In the genomic region with DNA sequence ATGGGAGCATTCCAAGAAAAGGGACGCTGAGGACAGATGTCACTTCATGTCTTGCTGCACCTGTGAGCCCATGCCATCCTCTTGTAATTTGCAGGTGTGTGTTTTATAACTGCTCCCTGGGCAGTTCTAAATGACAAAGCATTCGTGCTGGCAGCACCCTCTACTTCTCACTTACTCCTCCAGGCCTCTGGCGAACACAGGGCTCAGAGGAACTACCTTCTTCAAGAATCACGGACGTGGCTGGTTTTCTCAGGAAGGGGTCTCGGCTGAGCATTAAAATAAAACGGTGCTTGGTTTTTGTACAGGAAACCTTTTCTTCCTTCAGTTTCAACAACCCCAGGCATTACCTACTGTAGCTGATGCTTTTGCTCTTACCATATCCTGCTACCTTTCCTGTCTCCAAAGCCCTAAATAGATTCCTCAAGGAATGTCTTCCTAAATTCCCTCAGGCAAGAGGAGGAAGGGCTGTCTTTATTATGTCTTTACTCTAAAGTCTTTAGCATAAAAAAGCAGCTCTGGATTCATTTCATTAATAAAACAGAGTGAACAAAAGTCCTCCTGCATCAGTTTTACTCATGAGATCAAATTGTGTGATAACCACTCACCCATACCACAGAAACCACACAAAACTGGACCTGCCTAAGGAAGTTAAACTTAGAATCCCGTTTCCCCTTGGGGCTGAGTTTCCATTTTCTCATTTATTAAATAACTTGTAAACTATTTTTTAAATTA, we compare ENCODE assay signal across 15 cellular contexts.
DNase-seq lines count a peak whose midpoint lies in the region; ATAC-seq and TF ChIP-seq lines count a peak whose summit lies in the region.
"Had no signal": no experiment of that assay in that cellular context is flagged by ENCODE, and none has a peak within 500 bp of the region (broad histone marks: within the 10 kb centered on the region; RNA-seq: fewer than 3 reads in every experiment).

No MANE protein-coding gene starts in this region.

- no peak overlapping the region for H4K12ac ChIP-seq in trophoblast cell (ENCODE audit: low read depth, low read length)

- peak overlapping the region; percentile 31 for H3K4me2 ChIP-seq in GM23338
- H3K4me2 ChIP-seq in trophoblast cell (ENCODE audit: low read length), result no peak overlapping the region

- DNase-seq in GM23338 (ENCODE audit: low spot score), result peak; percentile 53
- DNase-seq in NCI-H226, result peak; percentile 33
- DNase-seq in amniotic stem cell (lab: John Stamatoyannopoulos, UW), result peak; percentile 20
- peak in 1 of 2 donors; percentile 25 for DNase-seq in trophoblast cell
- no peak for DNase-seq in activated CD4-positive, CD25-positive, alpha-beta regulatory T cell treated with anti-CD3 and anti-CD28 coated beads, Interleukin-2, amount 50 U/mL, for 72 hours
- no peak for DNase-seq in posterior vena cava (ENCODE audit: low spot score)
- DNase-seq in NCI-H187 treated with DMSO at 0.1 percent for 48 hours (lab: John Stamatoyannopoulos, UW), result no peak
- DNase-seq in germinal center (ENCODE audit: low spot score), result no peak
- DNase-seq: body of pancreas; endodermal cell; hypothalamus; midbrain; NCI-H1694 treated with DMSO at 0.1 percent for 48 hours; NK-92 treated with Interleukin-12 subunit alpha and Interleukin-12 subunit beta, amount 100 ng/mL, for 24 hours; stimulated activated CD4-positive, alpha-beta T cell treated with anti-CD3 and anti-CD28 coated beads, Interleukin-4, amount 100 ng/mL, for 1 hour had no signal

- H3K36me3 Mint-ChIP-seq in GM23338 (ENCODE audit: low read depth), result peaks cover 7% of the 10 kb centered on the region; the same call in 2 of the 3 replicates

- H3K79me1 ChIP-seq in trophoblast cell (ENCODE audit: low read length), result peaks cover 19% of the 10 kb centered on the region

- peak overlapping the region; percentile 99 for H2BK12ac ChIP-seq in trophoblast cell (ENCODE audit: low read length)

- no peak overlapping the region for H3K27ac Mint-ChIP-seq in GM23338
- H3K27ac Mint-ChIP-seq: endodermal cell had no signal

- H4K8ac ChIP-seq in trophoblast cell (ENCODE audit: low read depth, low read length), result peak overlapping the region; percentile 76

- peaks cover 7% of the 10 kb centered on the region; the same call in 1 of the 2 replicates for H3F3A ChIP-seq in GM23338 (replicated peaks; ENCODE audit: low read depth)

- intact Hi-C loops in posterior vena cava (cut with DNase I), result no loop called here

- peaks cover 10% of the 10 kb centered on the region for H3K4me1 Mint-ChIP-seq in GM23338
- H3K4me1 Mint-ChIP-seq: endodermal cell had no signal

- H3K4me1 ChIP-seq in GM23338 (ENCODE audit: insufficient read depth), result peaks cover 7% of the 10 kb centered on the region
- H3K4me1 ChIP-seq in trophoblast cell (ENCODE audit: control insufficient read depth in 1 of 2, insufficient read depth in 2 of 2, low read length in 2 of 2), result peaks cover 13 to 14% of the 10 kb centered on the region in 2 experiments
- H3K4me1 ChIP-seq: body of pancreas had no signal

- H2AFZ ChIP-seq in GM23338, result peak overlapping the region; percentile 56; the same call in 1 of the 2 replicates
- no peak overlapping the region for H2AFZ ChIP-seq in trophoblast cell (ENCODE audit: insufficient read depth, low read length, poor library complexity)

- peak overlapping the region; percentile 46; the same call in 1 of the 2 replicates for H3K27ac ChIP-seq in GM23338 (ENCODE audit: low read depth)
- peak overlapping the region; percentile 73 for H3K27ac ChIP-seq in trophoblast cell (ENCODE audit: low read depth, low read length)
- H3K27ac ChIP-seq: body of pancreas had no signal

- peaks cover 3% of the 10 kb centered on the region for H3K9me3 ChIP-seq in trophoblast cell (ENCODE audit: insufficient read depth, low read depth, low read length)
- H3K9me3 ChIP-seq: body of pancreas had no signal

- H3K4me3 Mint-ChIP-seq in GM23338, result no peak overlapping the region
- H3K4me3 Mint-ChIP-seq: endodermal cell had no signal

- peaks cover 13% of the 10 kb centered on the region; the same call in 2 of the 3 replicates for H3K9me3 Mint-ChIP-seq in GM23338

- peak overlapping the region; percentile 88 for H2AK5ac ChIP-seq in trophoblast cell (ENCODE audit: low read length)

- peak; percentile 62 for ATAC-seq in GM23338
- ATAC-seq: body of pancreas had no signal

- H3K18ac ChIP-seq in trophoblast cell (ENCODE audit: low read length), result no peak overlapping the region

- no peak overlapping the region for H3K23ac ChIP-seq in trophoblast cell (ENCODE audit: low read length)

- H4K20me1 ChIP-seq in GM23338 (replicated peaks; ENCODE audit: insufficient read depth), result no peaks in the 10 kb centered on the region

- peak overlapping the region; percentile 87 for H2BK120ac ChIP-seq in trophoblast cell (ENCODE audit: insufficient read depth, low read length, poor library complexity)

- no peak overlapping the region for H3K9ac ChIP-seq in trophoblast cell (ENCODE audit: low read length)

- peak overlapping the region; percentile 86 for H4K91ac ChIP-seq in trophoblast cell (ENCODE audit: low read depth, low read length)

- TF ChIP-seq CTCF in GM23338 (conservative IDR thresholded peaks at IDR 0.05; ENCODE audit: low read depth in 2 of 2), result no peak

- H3K4me3 ChIP-seq in GM23338, result no peak overlapping the region
- no peak overlapping the region for H3K4me3 ChIP-seq in trophoblast cell (ENCODE audit: low read depth, low read length)
- H3K4me3 ChIP-seq: body of pancreas had no signal

- peaks cover 12% of the 10 kb centered on the region for H3K27me3 Mint-ChIP-seq in GM23338 (ENCODE audit: insufficient read depth, low read depth, poor library complexity)

- H3K9me2 ChIP-seq in GM23338 (ENCODE audit: insufficient read depth), result no peaks in the 10 kb centered on the region; the same call in none of the 2 replicates

- H3K27me3 ChIP-seq in GM23338 (ENCODE audit: insufficient read depth), result no peaks in the 10 kb centered on the region
- no peaks in the 10 kb centered on the region for H3K27me3 ChIP-seq in trophoblast cell (ENCODE audit: insufficient read depth, low read length)
- H3K27me3 ChIP-seq: body of pancreas had no signal

- peak overlapping the region; percentile 64 for H3K4ac ChIP-seq in trophoblast cell (ENCODE audit: low read depth, low read length)

- peak overlapping the region; percentile 79 for H3K14ac ChIP-seq in trophoblast cell (ENCODE audit: low read length)

- no CpG with 5 or more reads among the region's 8 CpGs for WGBS in trophoblast cell (ENCODE audit: extremely low coverage, insufficient coverage, insufficient read length)

- peak overlapping the region; percentile 73 for H2BK5ac ChIP-seq in trophoblast cell (ENCODE audit: low read depth, low read length, poor library complexity)

- H3K79me2 ChIP-seq in GM23338 (replicated peaks; ENCODE audit: insufficient read depth) (no peaks in the 10 kb centered on the region), trophoblast cell (ENCODE audit: control insufficient read depth, insufficient read depth, low read length, poor library complexity) (no peaks in the 10 kb centered on the region)

- H3K36me3 ChIP-seq in GM23338 (ENCODE audit: insufficient read depth), result no peaks in the 10 kb centered on the region
- H3K36me3 ChIP-seq in trophoblast cell (ENCODE audit: control insufficient read depth in 1 of 2, insufficient read depth in 2 of 2, low read length in 2 of 2), result no peaks in the 10 kb centered on the region

TF ChIP-seq in GM23338, 12 proteins besides CTCF, POLR2A, EP300 and RAD21:
- TF ChIP-seq JUNB (IDR thresholded peaks at IDR 0.05; ENCODE audit: unreplicated experiment), result no peak
- no peak for TF ChIP-seq ZNF331 (CRISPR knock-in tag; IDR thresholded peaks at IDR 0.05; ENCODE audit: low read depth)
- TF ChIP-seq EZH2 (IDR thresholded peaks at IDR 0.05; ENCODE audit: low read depth, unreplicated experiment), result no peak
- TF ChIP-seq CREB1 (CRISPR knock-in tag; IDR thresholded peaks at IDR 0.05; ENCODE audit: low read depth), result no peak
- TF ChIP-seq, protein P1, sequence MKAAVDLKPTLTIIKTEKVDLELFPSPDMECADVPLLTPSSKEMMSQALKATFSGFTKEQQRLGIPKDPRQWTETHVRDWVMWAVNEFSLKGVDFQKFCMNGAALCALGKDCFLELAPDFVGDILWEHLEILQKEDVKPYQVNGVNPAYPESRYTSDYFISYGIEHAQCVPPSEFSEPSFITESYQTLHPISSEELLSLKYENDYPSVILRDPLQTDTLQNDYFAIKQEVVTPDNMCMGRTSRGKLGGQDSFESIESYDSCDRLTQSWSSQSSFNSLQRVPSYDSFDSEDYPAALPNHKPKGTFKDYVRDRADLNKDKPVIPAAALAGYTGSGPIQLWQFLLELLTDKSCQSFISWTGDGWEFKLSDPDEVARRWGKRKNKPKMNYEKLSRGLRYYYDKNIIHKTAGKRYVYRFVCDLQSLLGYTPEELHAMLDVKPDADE (IDR thresholded peaks at IDR 0.05), result no peak

Comparison
In these comparisons a context has a peak if more than half of its experiments do, and no peak if none do; other contexts are left out.
1. DNase-seq: peak in GM23338 (single experiment), NCI-H226 (single experiment) and amniotic stem cell (single experiment); none in activated CD4-positive, CD25-positive, alpha-beta regulatory T cell treated with anti-CD3 and anti-CD28 coated beads, Interleukin-2, amount 50 U/mL, for 72 hours (single experiment), posterior vena cava (single experiment), NCI-H187 treated with DMSO at 0.1 percent for 48 hours (single experiment) and germinal center (single experiment).